9 cellular contexts compared by ENCODE assay signal in genomic region chr17:29621751-29622194, GRCh38. TPM values are rescaled to one million over a fixed set of nuclear protein-coding genes. Genes with fewer than 3 reads are reported as not detected.
DNase-seq lines count a peak whose midpoint lies in the region; TF ChIP-seq lines count a peak whose summit lies in the region.
"Had no signal": no experiment of that assay in that cellular context is flagged by ENCODE, and none has a peak within 500 bp of the region (broad histone marks: within the 10 kb centered on the region; RNA-seq: fewer than 3 reads in every experiment).

No MANE protein-coding gene starts in this region.

- no peaks in the 10 kb centered on the region for H3K9me3 Mint-ChIP-seq in CD8-positive, alpha-beta memory T cell
- H3K9me3 Mint-ChIP-seq in endothelial cell (ENCODE audit: unreplicated experiment) = no peaks in the 10 kb centered on the region

- H2AFZ ChIP-seq in PC-9 (peak overlapping the region; percentile 93; the same call in 1 of the 2 replicates), trophoblast cell (ENCODE audit: insufficient read depth, low read length, poor library complexity) (no peak overlapping the region)

- no peak overlapping the region for H4K8ac ChIP-seq in trophoblast cell (ENCODE audit: low read depth, low read length)

- intact Hi-C loops in PC-9 (cut with micrococcal nuclease; ENCODE audit: unreplicated experiment) = loop anchor here (1.0 to 2.0 kb wide), 2 partner anchors 18 to 33 kb away; partner anchors contain the start of gene GIT1

- H3K18ac ChIP-seq in trophoblast cell (ENCODE audit: low read length) = no peak overlapping the region

- no peak overlapping the region for H3K4me3 ChIP-seq in CD8-positive, alpha-beta memory T cell (ENCODE audit: low read length)
- H3K4me3 ChIP-seq in PC-9 (peak overlapping the region; percentile 96; the same call in 1 of the 2 replicates), trophoblast cell (ENCODE audit: low read depth, low read length) (no peak overlapping the region)

- no peak overlapping the region for H3K23ac ChIP-seq in trophoblast cell (ENCODE audit: low read length)

- H3K9me3 ChIP-seq in CD8-positive, alpha-beta memory T cell (ENCODE audit: low read length) = no peaks in the 10 kb centered on the region
- H3K9me3 ChIP-seq in PC-9 (ENCODE audit: insufficient read depth, low read depth) (no peaks in the 10 kb centered on the region), trophoblast cell (ENCODE audit: insufficient read depth, low read depth, low read length) (peaks cover 3% of the 10 kb centered on the region)

- H3F3A ChIP-seq in PC-9 (ENCODE audit: insufficient read depth, low read depth) = peaks cover 15% of the 10 kb centered on the region; the same call in 1 of the 2 replicates

- H3K36me3 Mint-ChIP-seq in CD8-positive, alpha-beta memory T cell = peaks cover 0 to 6% (median 2%) of the 10 kb centered on the region in 3 donors
- H3K36me3 Mint-ChIP-seq in endothelial cell (ENCODE audit: low read depth, unreplicated experiment) = peaks cover 7% of the 10 kb centered on the region

- no peaks in the 10 kb centered on the region for H4K20me1 ChIP-seq in PC-9 (ENCODE audit: insufficient read depth)

- H3K27me3 Mint-ChIP-seq in CD8-positive, alpha-beta memory T cell = no peaks in the 10 kb centered on the region
- H3K27me3 Mint-ChIP-seq in endothelial cell (ENCODE audit: unreplicated experiment) = peaks cover 23% of the 10 kb centered on the region

- H4K91ac ChIP-seq in trophoblast cell (ENCODE audit: low read depth, low read length) = no peak overlapping the region

- H3K4me1 ChIP-seq in CD8-positive, alpha-beta memory T cell (ENCODE audit: insufficient read depth, low read length) = peaks cover 33% of the 10 kb centered on the region
- H3K4me1 ChIP-seq in PC-9 (replicated peaks; ENCODE audit: insufficient read depth) (peaks cover 58% of the 10 kb centered on the region), trophoblast cell (ENCODE audit: control insufficient read depth in 1 of 2, insufficient read depth in 2 of 2, low read length in 2 of 2) (peaks cover 39 to 53% of the 10 kb centered on the region in 2 experiments)

- TF ChIP-seq CTCF in PC-9 (conservative IDR thresholded peaks at IDR 0.05) = no peak
- TF ChIP-seq CTCF in endothelial cell (IDR thresholded peaks at IDR 0.05; ENCODE audit: unreplicated experiment) = no peak

- no peak overlapping the region for H3K14ac ChIP-seq in trophoblast cell (ENCODE audit: low read length)

- no peak overlapping the region for H2BK120ac ChIP-seq in trophoblast cell (ENCODE audit: insufficient read depth, low read length, poor library complexity)

- H3K9me2 ChIP-seq in PC-9 (ENCODE audit: insufficient read depth) = no peaks in the 10 kb centered on the region

- no peak overlapping the region for H2BK12ac ChIP-seq in trophoblast cell (ENCODE audit: low read length)

- no peaks in the 10 kb centered on the region for H3K36me3 ChIP-seq in CD8-positive, alpha-beta memory T cell (ENCODE audit: insufficient read depth, low read length)
- no peaks in the 10 kb centered on the region for H3K36me3 ChIP-seq in PC-9 (ENCODE audit: low read depth)
- no peaks in the 10 kb centered on the region for H3K36me3 ChIP-seq in trophoblast cell (ENCODE audit: control insufficient read depth in 1 of 2, insufficient read depth in 2 of 2, low read length in 2 of 2)

- no peaks in the 10 kb centered on the region for H3K79me2 ChIP-seq in PC-9 (ENCODE audit: low read depth)
- H3K79me2 ChIP-seq in trophoblast cell (ENCODE audit: control insufficient read depth, insufficient read depth, low read length, poor library complexity) = peaks cover 3% of the 10 kb centered on the region

- no peak overlapping the region for H3K27ac ChIP-seq in CD8-positive, alpha-beta memory T cell (ENCODE audit: low read depth, low read length)
- H3K27ac ChIP-seq in PC-9 (no peak overlapping the region), trophoblast cell (ENCODE audit: low read depth, low read length) (no peak overlapping the region)

- no CpG with 5 or more reads among the region's 8 CpGs for WGBS in trophoblast cell (ENCODE audit: extremely low coverage, insufficient coverage, insufficient read length)

- BruUV-seq in PC-9 (replicated peaks; lab: Mats Ljungman, UMichigan) = TSS peak; percentile 31

- no peak for DNase-seq in CD8-positive, alpha-beta memory T cell
- DNase-seq in PC-9 = peak in 1 of 2 experiments; percentile 23
- no peak for DNase-seq in endothelial cell (ENCODE audit: low spot score)
- DNase-seq in trophoblast cell = no peak
- no peak for DNase-seq in central memory CD4-positive, alpha-beta T cell
- no peak for DNase-seq in T-helper 9 cell
- DNase-seq in NCI-H2227 (lab: John Stamatoyannopoulos, UW; ENCODE audit: unreplicated experiment) = no peak
- no peak for DNase-seq in NCI-H82 treated with DMSO at 0.1 percent for 48 hours (lab: John Stamatoyannopoulos, UW; ENCODE audit: unreplicated experiment)
- DNase-seq: retina had no signal

- H3K4me3 Mint-ChIP-seq in CD8-positive, alpha-beta memory T cell = peak overlapping the region; percentile 60 to 93 (median 78)
- peak overlapping the region; percentile 73 for H3K4me3 Mint-ChIP-seq in endothelial cell (ENCODE audit: unreplicated experiment)

- H3K9ac ChIP-seq in trophoblast cell (ENCODE audit: low read length) = no peak overlapping the region

- peaks cover 29 to 56% (median 42%) of the 10 kb centered on the region in 3 donors for H3K4me1 Mint-ChIP-seq in CD8-positive, alpha-beta memory T cell
- peaks cover 10% of the 10 kb centered on the region for H3K4me1 Mint-ChIP-seq in endothelial cell (ENCODE audit: unreplicated experiment)

- peaks cover 16% of the 10 kb centered on the region for H3K79me1 ChIP-seq in trophoblast cell (ENCODE audit: low read length)

- H3K27ac Mint-ChIP-seq in CD8-positive, alpha-beta memory T cell = peak overlapping the region in 3 of 8 donors; percentile 22 to 84 (median 76)
- H3K27ac Mint-ChIP-seq in endothelial cell (ENCODE audit: unreplicated experiment) = no peak overlapping the region

- no peak overlapping the region for H2AK5ac ChIP-seq in trophoblast cell (ENCODE audit: low read length)

- H3K4ac ChIP-seq in trophoblast cell (ENCODE audit: low read depth, low read length) = no peak overlapping the region

- no peak overlapping the region for H2BK5ac ChIP-seq in trophoblast cell (ENCODE audit: low read depth, low read length, poor library complexity)

- no peaks in the 10 kb centered on the region for H3K27me3 ChIP-seq in CD8-positive, alpha-beta memory T cell (ENCODE audit: insufficient read depth, low read length, poor library complexity, severe bottlenecking)
- H3K27me3 ChIP-seq in PC-9 (ENCODE audit: insufficient read depth, low read depth) (no peaks in the 10 kb centered on the region), trophoblast cell (ENCODE audit: insufficient read depth, low read length) (peaks cover 6% of the 10 kb centered on the region)

- H3K4me2 ChIP-seq in PC-9 = peak overlapping the region; percentile 86
- peak overlapping the region; percentile 74 for H3K4me2 ChIP-seq in trophoblast cell (ENCODE audit: low read length)

- POLR2A ChIA-PET in CD8-positive, alpha-beta memory T cell (lab: Charles Lee) = no interaction called here
- POLR2A ChIA-PET in PC-9 (lab: Charles Lee; ENCODE audit: unreplicated experiment) = interaction anchor here (0.5 to 1.0 kb wide), 4 partner anchors 30 to 910 kb away, joined by 3 to 4 read pairs (median 3); partner anchors contain the start of gene PROCA1

- no peak overlapping the region for H4K12ac ChIP-seq in trophoblast cell (ENCODE audit: low read depth, low read length)

- CTCF ChIA-PET in CD8-positive, alpha-beta memory T cell (lab: Charles Lee) = interaction anchor here (1.3 to 1.4 kb wide), 2 partner anchors 9 to 309 kb away, joined by 3 read pairs; no protein-coding TSS in a partner anchor
- CTCF ChIA-PET in PC-9 (lab: Charles Lee) = interaction anchor here (0.6 to 1.8 kb wide), 3 partner anchors 18 to 55 kb away, joined by 5 read pairs; no protein-coding TSS in a partner anchor

RNA-seq across cellular contexts. Expression of gene CORO6, which starts 0.9 kb away (rescaled TPM):
- total RNA-seq in CD8-positive, alpha-beta memory T cell = 1 to 10 TPM; 2.5 to 2.9 TPM
- 0.17 TPM for polyA plus RNA-seq in CD8-positive, alpha-beta memory T cell
- total RNA-seq in PC-9 (2021) = 35.0 and 52.1 TPM in 2 replicates
- total RNA-seq in endothelial cell (ENCODE audit: unreplicated experiment) = 13.0 TPM
- polyA plus RNA-seq in trophoblast cell (2013) = 10.5 and 11.5 TPM in 2 replicates

RNA-seq across cellular contexts. Expression of gene ANKRD13B, which starts 28.8 kb away (rescaled TPM):
- total RNA-seq in CD8-positive, alpha-beta memory T cell = 10 to 100 TPM; 20.8 to 21.8 TPM
- 0.35 TPM for polyA plus RNA-seq in CD8-positive, alpha-beta memory T cell
- total RNA-seq in PC-9 (2021) = 28.4 and 43.2 TPM in 2 replicates
- total RNA-seq in endothelial cell (ENCODE audit: unreplicated experiment) = 7.6 TPM
- polyA plus RNA-seq in trophoblast cell (2013) = 1.6 and 1.9 TPM in 2 replicates

RNA-seq across cellular contexts. Expression of gene GIT1, which starts 32.3 kb away (rescaled TPM):
- total RNA-seq in CD8-positive, alpha-beta memory T cell = 10 to 100 TPM; 69.7 to 69.8 TPM
- polyA plus RNA-seq in CD8-positive, alpha-beta memory T cell = 25.7 TPM
- total RNA-seq in PC-9 (2021) (84.8 and 100 TPM in 2 replicates), endothelial cell (ENCODE audit: unreplicated experiment) (116 TPM)
- 33.6 and 35.0 TPM in 2 replicates for polyA plus RNA-seq in trophoblast cell (2013)

RNA-seq across cellular contexts. Expression of gene TP53I13, which starts 53.3 kb away (rescaled TPM):
- 10 to 100 TPM; 71.3 to 75.5 TPM for total RNA-seq in CD8-positive, alpha-beta memory T cell
- polyA plus RNA-seq in CD8-positive, alpha-beta memory T cell = 33.1 TPM
- total RNA-seq in PC-9 (2021) (46.9 and 68.8 TPM in 2 replicates), endothelial cell (ENCODE audit: unreplicated experiment) (15.7 TPM)
- 17.1 and 19.5 TPM in 2 replicates for polyA plus RNA-seq in trophoblast cell (2013)

RNA-seq across cellular contexts. Expression of gene ABHD15, which starts 54.9 kb away (rescaled TPM):
- total RNA-seq in CD8-positive, alpha-beta memory T cell = 10 to 100 TPM; 18.3 to 19.3 TPM
- polyA plus RNA-seq in CD8-positive, alpha-beta memory T cell = 22.6 TPM
- 12.9 and 14.8 TPM in 2 replicates for total RNA-seq in PC-9 (2021)
- total RNA-seq in endothelial cell (ENCODE audit: unreplicated experiment) = 1.7 TPM
- 2.3 and 2.8 TPM in 2 replicates for polyA plus RNA-seq in trophoblast cell (2013)
